ENCODE assay signal across 15 cellular contexts in the genomic region with DNA sequence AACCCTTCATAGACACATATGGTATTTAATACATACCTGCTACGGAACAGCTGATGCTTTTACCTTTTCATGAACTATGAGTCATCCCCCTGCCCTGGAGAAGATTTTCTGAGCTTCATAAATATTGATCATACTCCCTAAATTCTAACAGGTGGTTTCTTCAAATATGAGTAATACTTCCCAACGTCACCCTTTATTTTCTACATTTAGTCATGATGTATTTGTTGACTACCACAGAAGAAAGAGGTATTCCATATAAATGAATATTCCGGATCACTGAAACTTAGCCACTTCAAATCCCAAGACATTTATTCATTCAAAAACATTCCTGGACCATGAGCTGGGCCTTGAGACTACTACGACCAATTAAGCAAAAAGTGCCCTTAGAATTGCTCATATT.
"Had no signal": no experiment of that assay in that cellular context is flagged by ENCODE, and none has a peak within 500 bp of the region (broad histone marks: within the 10 kb centered on the region; RNA-seq: fewer than 3 reads in every experiment).

No MANE protein-coding gene starts in this region.

- H3K27ac Mint-ChIP-seq: activated naive CD4-positive, alpha-beta T cell treated with anti-CD3 and anti-CD28 coated beads for 36 hours; activated naive CD8-positive, alpha-beta T cell treated with anti-CD3 and anti-CD28 coated beads, Interleukin-2, amount 50 U/mL, for 24 hours; activated T-helper 2 cell treated with anti-CD3 and anti-CD28 coated beads, Interferon-gamma antibody, Interleukin-2, Interleukin-4, amounts not matched to agents 10 μg/mL and 5 μg/mL and 100 μg/mL, durations not matched to agents 14 hours and 24 hours and 36 hours; memory B cell; natural killer cell; stimulated activated naive CD8-positive, alpha-beta T cell treated with anti-CD3 and anti-CD28 coated beads, Interleukin-15, Interleukin-2, amounts not matched to agents 100 ng/mL and 50 ng/mL, for 24 hours; T-helper 2 cell treated with Interferon-gamma antibody and Interleukin-4, amounts not matched to agents 5 μg/mL and 100 μg/mL, for 36 hours; type B pancreatic cell had no signal

- FAIRE-seq: frontal cortex, islet of Langerhans had no signal

- H3K27me3 ChIP-seq: suprapubic skin had no signal

- H3K27me3 Mint-ChIP-seq: activated naive CD8-positive, alpha-beta T cell treated with anti-CD3 and anti-CD28 coated beads, Interleukin-2, amount 50 U/mL, for 24 hours; memory B cell; stimulated activated naive CD8-positive, alpha-beta T cell treated with anti-CD3 and anti-CD28 coated beads, Interleukin-15, Interleukin-2, amounts not matched to agents 100 ng/mL and 50 ng/mL, for 24 hours; type B pancreatic cell had no signal

- ATAC-seq: activated naive CD8-positive, alpha-beta T cell treated with anti-CD3 and anti-CD28 coated beads, Interleukin-2, amount 50 U/mL, for 24 hours; left lobe of liver; natural killer cell had no signal

- DNase-seq: activated naive CD4-positive, alpha-beta T cell treated with anti-CD3 and anti-CD28 coated beads for 36 hours; activated naive CD8-positive, alpha-beta T cell treated with anti-CD3 and anti-CD28 coated beads, Interleukin-2, amount 50 U/mL, for 24 hours; aorta; head of caudate nucleus; natural killer cell had no signal

- H3K36me3 ChIP-seq: suprapubic skin had no signal

- H3K9me3 Mint-ChIP-seq: activated naive CD4-positive, alpha-beta T cell treated with anti-CD3 and anti-CD28 coated beads for 36 hours; activated T-helper 2 cell treated with anti-CD3 and anti-CD28 coated beads, Interferon-gamma antibody, Interleukin-2, Interleukin-4, amounts not matched to agents 10 μg/mL and 5 μg/mL and 100 μg/mL, durations not matched to agents 14 hours and 24 hours and 36 hours; natural killer cell; stimulated activated naive CD8-positive, alpha-beta T cell treated with anti-CD3 and anti-CD28 coated beads, Interleukin-15, Interleukin-2, amounts not matched to agents 100 ng/mL and 50 ng/mL, for 24 hours; T-helper 2 cell treated with Interferon-gamma antibody and Interleukin-4, amounts not matched to agents 5 μg/mL and 100 μg/mL, for 36 hours; type B pancreatic cell had no signal

- H3K9me3 ChIP-seq: suprapubic skin had no signal

- H3K4me3 ChIP-seq: smooth muscle cell, suprapubic skin had no signal

- H3K27ac ChIP-seq: suprapubic skin had no signal

- H3K4me3 Mint-ChIP-seq: activated naive CD4-positive, alpha-beta T cell treated with anti-CD3 and anti-CD28 coated beads for 36 hours; activated naive CD8-positive, alpha-beta T cell treated with anti-CD3 and anti-CD28 coated beads, Interleukin-2, amount 50 U/mL, for 24 hours; memory B cell; natural killer cell; stimulated activated naive CD8-positive, alpha-beta T cell treated with anti-CD3 and anti-CD28 coated beads, Interleukin-15, Interleukin-2, amounts not matched to agents 100 ng/mL and 50 ng/mL, for 24 hours; T-helper 2 cell treated with Interferon-gamma antibody and Interleukin-4, amounts not matched to agents 5 μg/mL and 100 μg/mL, for 36 hours; type B pancreatic cell had no signal

- H3K36me3 Mint-ChIP-seq: memory B cell, natural killer cell, type B pancreatic cell had no signal
